ENCODE assay signal across 9 cellular contexts in genomic region chr1:40782371-40782956, GRCh38. TPM values are rescaled to one million over a fixed set of nuclear protein-coding genes. Genes with fewer than 3 reads are reported as not detected.
DNase-seq lines count a peak whose midpoint lies in the region; ATAC-seq, FAIRE-seq and TF ChIP-seq lines count a peak whose summit lies in the region.
"Had no signal": no experiment of that assay in that cellular context is flagged by ENCODE, and none has a peak within 500 bp of the region (broad histone marks: within the 10 kb centered on the region; RNA-seq: fewer than 3 reads in every experiment).

No MANE protein-coding gene starts in this region.

- peaks cover 53% of the 10 kb centered on the region for H3K27me3 Mint-ChIP-seq in WTC11 (ENCODE audit: low read depth)

- peak; percentile 77 for DNase-seq in NCI-H2029 (lab: John Stamatoyannopoulos, UW)
- DNase-seq in NCI-H2029 treated with DMSO at 0.1 percent for 48 hours (lab: John Stamatoyannopoulos, UW): no peak
- peak; percentile 58 for DNase-seq in WTC11 (ENCODE audit: low spot score)
- no peak for DNase-seq in stimulated activated effector memory CD8-positive, alpha-beta T cell treated with anti-CD3 and anti-CD28 coated beads, Interleukin-12 subunit alpha, Interleukin-12 subunit beta, amount 100 ng/mL, for 72 hours (ENCODE audit: low spot score in 2 of 2)
- no peak for DNase-seq in HTR-8/SVneo (ENCODE audit: insufficient read length, low spot score)
- DNase-seq in adrenal gland: no peak
- no peak for DNase-seq in DMS114 treated with DMSO at 0.1 percent for 48 hours (lab: John Stamatoyannopoulos, UW; ENCODE audit: unreplicated experiment)
- DNase-seq: activated CD8-positive, alpha-beta T cell treated with anti-CD3 and anti-CD28 coated beads, Interleukin-2, amount 10 ng/mL, durations not matched to agents 7 days and 5 days had no signal

- FAIRE-seq in HTR-8/SVneo (lab: Jason Lieb, UNC): no peak

- WGBS in adrenal gland, 4 donors: 23 to 34% (median 27%) methylated on average over 9 to 20 of the region's 20 CpGs

- no peak overlapping the region for H3K27ac Mint-ChIP-seq in WTC11
- no peak overlapping the region for H3K27ac Mint-ChIP-seq in stimulated activated effector memory CD8-positive, alpha-beta T cell treated with anti-CD3 and anti-CD28 coated beads, Interleukin-12 subunit alpha, Interleukin-12 subunit beta, amount 100 ng/mL, for 72 hours
- H3K27ac Mint-ChIP-seq: activated CD8-positive, alpha-beta T cell treated with anti-CD3 and anti-CD28 coated beads, Interleukin-2, amount 10 ng/mL, durations not matched to agents 7 days and 5 days had no signal

- H3K27me3 ChIP-seq in adrenal gland: no peaks in the 10 kb centered on the region

- intact Hi-C loops in adrenal gland (cut with DNase I): loop anchor here in 1 of 2 donors (5.0 kb wide), 1 partner anchor 65 kb away; no protein-coding TSS in a partner anchor

- peaks cover 0 to 14% of the 10 kb centered on the region in 2 donors for H3K4me1 ChIP-seq in adrenal gland (replicated peaks in 1 of 2)

- TF ChIP-seq POLR2A in adrenal gland (IDR thresholded peaks at IDR 0.05): no peak

- CTCF ChIA-PET in WTC11 (lab: Charles Lee): interaction anchor here (0.5 to 3.7 kb wide), 20 partner anchors 9 to 249 kb away, joined by 3 to 41 read pairs (median 4); partner anchors contain the start of genes NFYC and RIMS3

- no peaks in the 10 kb centered on the region for H3K9me3 ChIP-seq in iPS-18c (ENCODE audit: control insufficient read depth, insufficient read depth, low read length)
- no peaks in the 10 kb centered on the region for H3K9me3 ChIP-seq in adrenal gland (replicated peaks in 1 of 3)

- TF ChIP-seq CTCF in WTC11 (IDR thresholded peaks at IDR 0.05): no peak
- no peak for TF ChIP-seq CTCF in adrenal gland (IDR thresholded peaks at IDR 0.05)

- H3K4me3 Mint-ChIP-seq in WTC11: peak overlapping the region; percentile 86
- H3K4me3 Mint-ChIP-seq in stimulated activated effector memory CD8-positive, alpha-beta T cell treated with anti-CD3 and anti-CD28 coated beads, Interleukin-12 subunit alpha, Interleukin-12 subunit beta, amount 100 ng/mL, for 72 hours: peak overlapping the region; percentile 60

- peak overlapping the region; percentile 55; the same call in 1 of the 2 replicates for H3K4me3 ChIP-seq in iPS-18c (ENCODE audit: insufficient read depth, low read depth, low read length)
- no peak overlapping the region for H3K4me3 ChIP-seq in adrenal gland

- H3K36me3 Mint-ChIP-seq in WTC11: peaks cover 5% of the 10 kb centered on the region
- H3K36me3 Mint-ChIP-seq in stimulated activated effector memory CD8-positive, alpha-beta T cell treated with anti-CD3 and anti-CD28 coated beads, Interleukin-12 subunit alpha, Interleukin-12 subunit beta, amount 100 ng/mL, for 72 hours: peaks cover 1% of the 10 kb centered on the region

- ATAC-seq in WTC11: peak; percentile 49
- ATAC-seq in stimulated activated effector memory CD8-positive, alpha-beta T cell treated with anti-CD3 and anti-CD28 coated beads, Interleukin-12 subunit alpha, Interleukin-12 subunit beta, amount 100 ng/mL, for 72 hours: no peak

- H3K27ac ChIP-seq in adrenal gland: no peak overlapping the region

- H3K9me3 Mint-ChIP-seq in WTC11: peaks cover 1% of the 10 kb centered on the region
- no peaks in the 10 kb centered on the region for H3K9me3 Mint-ChIP-seq in stimulated activated effector memory CD8-positive, alpha-beta T cell treated with anti-CD3 and anti-CD28 coated beads, Interleukin-12 subunit alpha, Interleukin-12 subunit beta, amount 100 ng/mL, for 72 hours

- POLR2A ChIA-PET in WTC11 (lab: Charles Lee): interaction anchor here (0.9 kb wide), 1 partner anchor 80 kb away, joined by 3 read pairs; the partner anchor contains the start of gene CITED4

- H3K36me3 ChIP-seq in adrenal gland (replicated peaks in 1 of 2): no peaks in the 10 kb centered on the region

- peaks cover 29% of the 10 kb centered on the region for H3K4me1 Mint-ChIP-seq in WTC11
- H3K4me1 Mint-ChIP-seq in stimulated activated effector memory CD8-positive, alpha-beta T cell treated with anti-CD3 and anti-CD28 coated beads, Interleukin-12 subunit alpha, Interleukin-12 subunit beta, amount 100 ng/mL, for 72 hours: peaks cover 15% of the 10 kb centered on the region

TF ChIP-seq in WTC11, 78 proteins besides CTCF, POLR2A, EP300 and RAD21:
- no peak for TF ChIP-seq ZNF416 (CRISPR knock-in tag; IDR thresholded peaks at IDR 0.05)
- TF ChIP-seq ZNF263 (CRISPR knock-in tag; IDR thresholded peaks at IDR 0.05; ENCODE audit: low read depth): peak; percentile 58; the same call in 1 of the 2 replicates
- no peak for TF ChIP-seq PRRX2 (CRISPR knock-in tag; IDR thresholded peaks at IDR 0.05)
- TF ChIP-seq NFE2L1 (CRISPR knock-in tag; IDR thresholded peaks at IDR 0.05): no peak
- TF ChIP-seq, protein P1, sequence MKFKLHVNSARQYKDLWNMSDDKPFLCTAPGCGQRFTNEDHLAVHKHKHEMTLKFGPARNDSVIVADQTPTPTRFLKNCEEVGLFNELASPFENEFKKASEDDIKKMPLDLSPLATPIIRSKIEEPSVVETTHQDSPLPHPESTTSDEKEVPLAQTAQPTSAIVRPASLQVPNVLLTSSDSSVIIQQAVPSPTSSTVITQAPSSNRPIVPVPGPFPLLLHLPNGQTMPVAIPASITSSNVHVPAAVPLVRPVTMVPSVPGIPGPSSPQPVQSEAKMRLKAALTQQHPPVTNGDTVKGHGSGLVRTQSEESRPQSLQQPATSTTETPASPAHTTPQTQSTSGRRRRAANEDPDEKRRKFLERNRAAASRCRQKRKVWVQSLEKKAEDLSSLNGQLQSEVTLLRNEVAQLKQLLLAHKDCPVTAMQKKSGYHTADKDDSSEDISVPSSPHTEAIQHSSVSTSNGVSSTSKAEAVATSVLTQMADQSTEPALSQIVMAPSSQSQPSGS (CRISPR knock-in tag; IDR thresholded peaks at IDR 0.05; ENCODE audit: borderline replicate concordance, low read depth): no peak
- 0 out of 2 replicates have a peak, but pooled peaks have one; percentile 19 for TF ChIP-seq SP1 (CRISPR knock-in tag; conservative IDR thresholded peaks at IDR 0.05)
- TF ChIP-seq NFATC4 (CRISPR knock-in tag; IDR thresholded peaks at IDR 0.05): no peak
- TF ChIP-seq CREM (CRISPR knock-in tag; IDR thresholded peaks at IDR 0.05): no peak
- TF ChIP-seq, protein P2, sequence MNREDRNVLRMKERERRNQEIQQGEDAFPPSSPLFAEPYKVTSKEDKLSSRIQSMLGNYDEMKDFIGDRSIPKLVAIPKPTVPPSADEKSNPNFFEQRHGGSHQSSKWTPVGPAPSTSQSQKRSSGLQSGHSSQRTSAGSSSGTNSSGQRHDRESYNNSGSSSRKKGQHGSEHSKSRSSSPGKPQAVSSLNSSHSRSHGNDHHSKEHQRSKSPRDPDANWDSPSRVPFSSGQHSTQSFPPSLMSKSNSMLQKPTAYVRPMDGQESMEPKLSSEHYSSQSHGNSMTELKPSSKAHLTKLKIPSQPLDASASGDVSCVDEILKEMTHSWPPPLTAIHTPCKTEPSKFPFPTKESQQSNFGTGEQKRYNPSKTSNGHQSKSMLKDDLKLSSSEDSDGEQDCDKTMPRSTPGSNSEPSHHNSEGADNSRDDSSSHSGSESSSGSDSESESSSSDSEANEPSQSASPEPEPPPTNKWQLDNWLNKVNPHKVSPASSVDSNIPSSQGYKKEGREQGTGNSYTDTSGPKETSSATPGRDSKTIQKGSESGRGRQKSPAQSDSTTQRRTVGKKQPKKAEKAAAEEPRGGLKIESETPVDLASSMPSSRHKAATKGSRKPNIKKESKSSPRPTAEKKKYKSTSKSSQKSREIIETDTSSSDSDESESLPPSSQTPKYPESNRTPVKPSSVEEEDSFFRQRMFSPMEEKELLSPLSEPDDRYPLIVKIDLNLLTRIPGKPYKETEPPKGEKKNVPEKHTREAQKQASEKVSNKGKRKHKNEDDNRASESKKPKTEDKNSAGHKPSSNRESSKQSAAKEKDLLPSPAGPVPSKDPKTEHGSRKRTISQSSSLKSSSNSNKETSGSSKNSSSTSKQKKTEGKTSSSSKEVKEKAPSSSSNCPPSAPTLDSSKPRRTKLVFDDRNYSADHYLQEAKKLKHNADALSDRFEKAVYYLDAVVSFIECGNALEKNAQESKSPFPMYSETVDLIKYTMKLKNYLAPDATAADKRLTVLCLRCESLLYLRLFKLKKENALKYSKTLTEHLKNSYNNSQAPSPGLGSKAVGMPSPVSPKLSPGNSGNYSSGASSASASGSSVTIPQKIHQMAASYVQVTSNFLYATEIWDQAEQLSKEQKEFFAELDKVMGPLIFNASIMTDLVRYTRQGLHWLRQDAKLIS (CRISPR knock-in tag; IDR thresholded peaks at IDR 0.05; ENCODE audit: borderline replicate concordance): no peak
- no peak for TF ChIP-seq SOX15 (CRISPR knock-in tag; IDR thresholded peaks at IDR 0.05)
- no peak for TF ChIP-seq ATF3 (CRISPR knock-in tag; conservative IDR thresholded peaks at IDR 0.05)

RNA-seq across cellular contexts. Expression of gene KCNQ4, which starts 1.1 kb away (rescaled TPM):
- total RNA-seq in WTC11 (2021) (3.3 to 4.0 TPM (median 3.6 TPM) in 3 replicates), adrenal gland (under 1 TPM in 6 of 8 donors, not detected in 2; 0.24 to 0.42 (median 0.29) TPM)
- 1 to 10 TPM in 1 of 3 donors, under 1 TPM in 2; 0.16 to 1.0 (median 0.61) TPM for polyA plus RNA-seq in adrenal gland

Comparison
In these comparisons a context has a peak if more than half of its experiments do, and no peak if none do; other contexts are left out.
1. DNase-seq: peak in NCI-H2029 (single experiment) and WTC11 (single experiment); none in NCI-H2029 treated with DMSO at 0.1 percent for 48 hours (single experiment), stimulated activated effector memory CD8-positive, alpha-beta T cell treated with anti-CD3 and anti-CD28 coated beads, Interleukin-12 subunit alpha, Interleukin-12 subunit beta, amount 100 ng/mL, for 72 hours (0 of 2), HTR-8/SVneo (single experiment), adrenal gland (0 of 7) and DMS114 treated with DMSO at 0.1 percent for 48 hours (single experiment).